In the genomic region with DNA sequence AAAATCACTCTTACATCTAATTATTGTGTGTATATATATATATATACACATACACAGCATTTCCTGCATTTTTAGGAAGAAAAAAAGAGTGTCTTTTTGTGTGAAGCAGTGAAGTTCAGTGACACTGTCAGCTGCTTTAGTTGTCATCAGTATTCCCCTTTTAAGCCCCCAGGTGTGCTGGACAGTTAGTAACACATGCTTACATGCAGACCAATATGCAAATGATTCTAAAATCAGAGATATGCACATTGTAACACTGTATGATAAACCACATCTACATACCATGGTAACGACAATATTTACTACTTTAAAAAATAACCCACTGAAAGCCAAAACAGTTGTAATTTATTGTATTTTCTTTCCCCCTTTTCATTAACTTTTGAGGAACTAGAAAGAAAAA, we compare ENCODE assay signal across 20 cellular contexts.
A peak's percentile ranks its signal among the peaks of the same experiment; 100 is the strongest.
DNase-seq lines count a peak whose midpoint lies in the region; ATAC-seq and TF ChIP-seq lines count a peak whose summit lies in the region.
"Had no signal": no experiment of that assay in that cellular context is flagged by ENCODE, and none has a peak within 500 bp of the region (broad histone marks: within the 10 kb centered on the region; RNA-seq: fewer than 3 reads in every experiment).

No MANE protein-coding gene starts in this region.

- ATAC-seq in GM18861 (IDR thresholded peaks at IDR 0.05; ENCODE audit: unreplicated experiment) (peak; percentile 58), HG02938 (IDR thresholded peaks at IDR 0.05; ENCODE audit: unreplicated experiment) (peak; percentile 63)
- ATAC-seq: A549 had no signal

- no peaks in the 10 kb centered on the region for H3K9me3 ChIP-seq in tibial artery
- H3K9me3 ChIP-seq: A549, MG63 had no signal

- H3K27ac ChIP-seq in tibial artery, result peak overlapping the region; percentile 52 to 65
- H3K27ac ChIP-seq: A549 had no signal

- DNase-seq in NCI-H526 treated with DMSO at 0.1 percent for 48 hours (lab: John Stamatoyannopoulos, UW) (peak; percentile 46), tibial artery (no peak), glomerular visceral epithelial cell (ENCODE audit: extremely low spot score) (no peak), DMS79 (lab: John Stamatoyannopoulos, UW) (no peak), NOMO-1 treated with dmso at 0.1 percent for 144 hours (lab: John Stamatoyannopoulos, UW; ENCODE audit: unreplicated experiment) (no peak)
- DNase-seq: COR-L47, DMS79 treated with DMSO at 0.1 percent for 48 hours, H9, HFFc6, MG63, NCI-H1048, NCI-H1436, NCI-H187 treated with DMSO at 0.1 percent for 48 hours, NCI-H2107, NCI-H748 treated with DMSO at 0.1 percent for 48 hours, Right ventricle myocardium superior, T1000 had no signal

- no peaks in the 10 kb centered on the region for H3K36me3 ChIP-seq in tibial artery

- no peak for TF ChIP-seq CTCF in tibial artery (IDR thresholded peaks at IDR 0.05)

- intact Hi-C loops in tibial artery (cut with DNase I; ENCODE audit: low total_unique reads), result no loop called here

- no peaks in the 10 kb centered on the region for H3K27me3 ChIP-seq in tibial artery
- H3K27me3 ChIP-seq: MG63 had no signal

- H3K4me3 ChIP-seq in tibial artery, result no peak overlapping the region
- H3K4me3 ChIP-seq: A549, MG63 had no signal

- H3K4me1 ChIP-seq in tibial artery, result peaks cover 0 to 75% (median 31%) of the 10 kb centered on the region in 4 donors
- H3K4me1 ChIP-seq: A549 had no signal
